Comparison of ENCODE assay signal across 1 cellular context in the genomic region with DNA sequence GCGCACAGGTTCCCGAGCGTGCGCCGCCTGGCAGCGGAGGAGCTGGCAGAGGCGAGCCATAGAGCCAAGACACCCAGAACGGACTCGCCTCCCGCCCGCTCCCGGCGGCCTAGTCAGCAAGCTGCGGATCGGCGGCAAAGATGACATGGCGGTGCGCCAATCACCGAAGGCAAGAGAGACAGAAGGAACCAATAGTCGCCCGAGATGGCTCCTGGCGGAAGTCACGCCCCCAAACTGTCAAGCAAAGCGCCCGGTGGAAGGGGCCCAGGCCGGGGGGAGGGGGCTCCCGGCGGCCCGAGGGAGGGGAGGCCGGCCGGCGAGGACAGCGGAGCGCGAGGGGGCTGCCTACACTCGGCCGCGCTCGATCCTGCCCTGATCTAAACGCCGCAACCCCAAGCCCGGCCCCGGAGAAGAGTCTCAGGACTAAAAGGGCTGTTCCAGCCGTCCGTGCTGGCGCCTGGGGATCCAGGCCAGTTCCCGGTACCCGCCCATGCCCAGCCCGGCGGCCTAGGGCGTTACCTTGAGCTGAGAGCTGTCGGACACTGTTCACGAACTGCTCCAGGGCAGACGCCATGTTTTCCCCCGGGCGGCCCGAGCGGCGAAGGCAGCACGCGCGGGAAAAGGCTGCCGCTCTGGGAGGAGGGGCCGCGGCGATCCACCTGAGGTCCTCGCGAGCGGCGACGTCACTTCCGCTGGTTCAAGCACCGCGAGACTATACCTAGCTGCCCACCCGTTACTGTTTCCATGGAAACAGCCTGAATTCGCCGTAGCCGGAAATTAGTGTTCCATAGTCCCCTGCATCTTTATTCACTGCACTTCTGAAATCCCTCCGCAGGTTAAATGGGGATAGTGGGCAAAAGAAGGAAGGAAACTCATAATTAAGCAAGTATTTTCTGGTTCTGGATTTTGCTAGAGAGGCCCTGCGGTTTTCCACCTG.
TF ChIP-seq lines count a peak whose summit lies in the region.

A gene (minus strand): TSS at position 634 of the 937 bp plus-strand sequence. CDS start 60 bp downstream, at position 574.

TF ChIP-seq in HepG2, 621 proteins besides CTCF, POLR2A, EP300 and RAD21 (continued from another document and continues in another):
- TF ChIP-seq, protein P1, sequence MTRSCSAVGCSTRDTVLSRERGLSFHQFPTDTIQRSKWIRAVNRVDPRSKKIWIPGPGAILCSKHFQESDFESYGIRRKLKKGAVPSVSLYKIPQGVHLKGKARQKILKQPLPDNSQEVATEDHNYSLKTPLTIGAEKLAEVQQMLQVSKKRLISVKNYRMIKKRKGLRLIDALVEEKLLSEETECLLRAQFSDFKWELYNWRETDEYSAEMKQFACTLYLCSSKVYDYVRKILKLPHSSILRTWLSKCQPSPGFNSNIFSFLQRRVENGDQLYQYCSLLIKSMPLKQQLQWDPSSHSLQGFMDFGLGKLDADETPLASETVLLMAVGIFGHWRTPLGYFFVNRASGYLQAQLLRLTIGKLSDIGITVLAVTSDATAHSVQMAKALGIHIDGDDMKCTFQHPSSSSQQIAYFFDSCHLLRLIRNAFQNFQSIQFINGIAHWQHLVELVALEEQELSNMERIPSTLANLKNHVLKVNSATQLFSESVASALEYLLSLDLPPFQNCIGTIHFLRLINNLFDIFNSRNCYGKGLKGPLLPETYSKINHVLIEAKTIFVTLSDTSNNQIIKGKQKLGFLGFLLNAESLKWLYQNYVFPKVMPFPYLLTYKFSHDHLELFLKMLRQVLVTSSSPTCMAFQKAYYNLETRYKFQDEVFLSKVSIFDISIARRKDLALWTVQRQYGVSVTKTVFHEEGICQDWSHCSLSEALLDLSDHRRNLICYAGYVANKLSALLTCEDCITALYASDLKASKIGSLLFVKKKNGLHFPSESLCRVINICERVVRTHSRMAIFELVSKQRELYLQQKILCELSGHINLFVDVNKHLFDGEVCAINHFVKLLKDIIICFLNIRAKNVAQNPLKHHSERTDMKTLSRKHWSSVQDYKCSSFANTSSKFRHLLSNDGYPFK (CRISPR knock-in tag; IDR thresholded peaks at IDR 0.05; ENCODE audit: borderline replicate concordance): peak; percentile 85
- TF ChIP-seq MIXL1 (CRISPR knock-in tag; IDR thresholded peaks at IDR 0.05): peak; percentile 26; the same call in 1 of the 2 replicates
- TF ChIP-seq, protein P2, sequence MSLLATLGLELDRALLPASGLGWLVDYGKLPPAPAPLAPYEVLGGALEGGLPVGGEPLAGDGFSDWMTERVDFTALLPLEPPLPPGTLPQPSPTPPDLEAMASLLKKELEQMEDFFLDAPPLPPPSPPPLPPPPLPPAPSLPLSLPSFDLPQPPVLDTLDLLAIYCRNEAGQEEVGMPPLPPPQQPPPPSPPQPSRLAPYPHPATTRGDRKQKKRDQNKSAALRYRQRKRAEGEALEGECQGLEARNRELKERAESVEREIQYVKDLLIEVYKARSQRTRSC (CRISPR knock-in tag; IDR thresholded peaks at IDR 0.05; ENCODE audit: low read depth): no peak
- TF ChIP-seq, protein P3, sequence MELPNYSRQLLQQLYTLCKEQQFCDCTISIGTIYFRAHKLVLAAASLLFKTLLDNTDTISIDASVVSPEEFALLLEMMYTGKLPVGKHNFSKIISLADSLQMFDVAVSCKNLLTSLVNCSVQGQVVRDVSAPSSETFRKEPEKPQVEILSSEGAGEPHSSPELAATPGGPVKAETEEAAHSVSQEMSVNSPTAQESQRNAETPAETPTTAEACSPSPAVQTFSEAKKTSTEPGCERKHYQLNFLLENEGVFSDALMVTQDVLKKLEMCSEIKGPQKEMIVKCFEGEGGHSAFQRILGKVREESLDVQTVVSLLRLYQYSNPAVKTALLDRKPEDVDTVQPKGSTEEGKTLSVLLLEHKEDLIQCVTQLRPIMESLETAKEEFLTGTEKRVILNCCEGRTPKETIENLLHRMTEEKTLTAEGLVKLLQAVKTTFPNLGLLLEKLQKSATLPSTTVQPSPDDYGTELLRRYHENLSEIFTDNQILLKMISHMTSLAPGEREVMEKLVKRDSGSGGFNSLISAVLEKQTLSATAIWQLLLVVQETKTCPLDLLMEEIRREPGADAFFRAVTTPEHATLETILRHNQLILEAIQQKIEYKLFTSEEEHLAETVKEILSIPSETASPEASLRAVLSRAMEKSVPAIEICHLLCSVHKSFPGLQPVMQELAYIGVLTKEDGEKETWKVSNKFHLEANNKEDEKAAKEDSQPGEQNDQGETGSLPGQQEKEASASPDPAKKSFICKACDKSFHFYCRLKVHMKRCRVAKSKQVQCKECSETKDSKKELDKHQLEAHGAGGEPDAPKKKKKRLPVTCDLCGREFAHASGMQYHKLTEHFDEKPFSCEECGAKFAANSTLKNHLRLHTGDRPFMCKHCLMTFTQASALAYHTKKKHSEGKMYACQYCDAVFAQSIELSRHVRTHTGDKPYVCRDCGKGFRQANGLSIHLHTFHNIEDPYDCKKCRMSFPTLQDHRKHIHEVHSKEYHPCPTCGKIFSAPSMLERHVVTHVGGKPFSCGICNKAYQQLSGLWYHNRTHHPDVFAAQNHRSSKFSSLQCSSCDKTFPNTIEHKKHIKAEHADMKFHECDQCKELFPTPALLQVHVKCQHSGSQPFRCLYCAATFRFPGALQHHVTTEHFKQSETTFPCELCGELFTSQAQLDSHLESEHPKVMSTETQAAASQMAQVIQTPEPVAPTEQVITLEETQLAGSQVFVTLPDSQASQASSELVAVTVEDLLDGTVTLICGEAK (IDR thresholded peaks at IDR 0.05): peak; percentile 31; the same call in 1 of the 2 replicates
- TF ChIP-seq, protein P3 (CRISPR knock-in tag; IDR thresholded peaks at IDR 0.05): peak; percentile 83
- TF ChIP-seq NFATC3 (CRISPR knock-in tag; IDR thresholded peaks at IDR 0.05): no peak
- peak; percentile 78; the same call in 1 of the 2 replicates for TF ChIP-seq ZSCAN21 (CRISPR knock-in tag; IDR thresholded peaks at IDR 0.05; ENCODE audit: borderline replicate concordance)
- TF ChIP-seq AKAP8 (CRISPR knock-in tag; IDR thresholded peaks at IDR 0.05): no peak; the same call in 1 of the 2 replicates
- no peak for TF ChIP-seq KDM6A (CRISPR knock-in tag; IDR thresholded peaks at IDR 0.05; ENCODE audit: low read depth)
- TF ChIP-seq SPEN (CRISPR knock-in tag; IDR thresholded peaks at IDR 0.05; ENCODE audit: low read depth): no peak
- no peak; the same call in 1 of the 2 replicates for TF ChIP-seq BORCS8-MEF2B (CRISPR knock-in tag; IDR thresholded peaks at IDR 0.05)
- no peak for TF ChIP-seq FOXA1 (IDR thresholded peaks at IDR 0.05)
- TF ChIP-seq FOXA1 (CRISPR knock-in tag; IDR thresholded peaks at IDR 0.05): 0 out of 2 replicates have a peak, but pooled peaks have one; percentile 6
- TF ChIP-seq PHF20 (CRISPR knock-in tag; IDR thresholded peaks at IDR 0.05): peak; percentile 79
- TF ChIP-seq HOXA5 (CRISPR knock-in tag; IDR thresholded peaks at IDR 0.05): 0 out of 2 replicates have a peak, but pooled peaks have one; percentile 55
- TF ChIP-seq FOXM1 (CRISPR knock-in tag; IDR thresholded peaks at IDR 0.05): 0 out of 2 replicates have a peak, but pooled peaks have one; percentile 78
- peak; percentile 85; the same call in 1 of the 2 replicates for TF ChIP-seq NFKB2 (CRISPR knock-in tag; IDR thresholded peaks at IDR 0.05; ENCODE audit: borderline replicate concordance)
- peak; percentile 94 for TF ChIP-seq KDM5A (IDR thresholded peaks at IDR 0.05; ENCODE audit: borderline replicate concordance, low read length)
- TF ChIP-seq, protein P4, sequence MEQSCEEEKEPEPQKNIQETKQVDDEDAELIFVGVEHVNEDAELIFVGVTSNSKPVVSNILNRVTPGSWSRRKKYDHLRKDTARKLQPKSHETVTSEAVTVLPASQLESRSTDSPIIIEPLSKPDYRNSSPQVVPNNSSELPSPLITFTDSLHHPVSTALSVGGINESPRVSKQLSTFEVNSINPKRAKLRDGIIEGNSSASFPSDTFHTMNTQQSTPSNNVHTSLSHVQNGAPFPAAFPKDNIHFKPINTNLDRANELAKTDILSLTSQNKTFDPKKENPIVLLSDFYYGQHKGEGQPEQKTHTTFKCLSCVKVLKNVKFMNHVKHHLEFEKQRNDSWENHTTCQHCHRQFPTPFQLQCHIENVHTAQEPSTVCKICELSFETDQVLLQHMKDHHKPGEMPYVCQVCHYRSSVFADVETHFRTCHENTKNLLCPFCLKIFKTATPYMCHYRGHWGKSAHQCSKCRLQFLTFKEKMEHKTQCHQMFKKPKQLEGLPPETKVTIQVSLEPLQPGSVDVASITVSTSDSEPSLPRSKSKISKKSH (CRISPR knock-in tag; IDR thresholded peaks at IDR 0.05; ENCODE audit: borderline replicate concordance): peak; percentile 59; the same call in 1 of the 2 replicates
- TF ChIP-seq FOXJ3 (CRISPR knock-in tag; IDR thresholded peaks at IDR 0.05; ENCODE audit: borderline replicate concordance): no peak
- peak; percentile 76 for TF ChIP-seq SALL1 (CRISPR knock-in tag; IDR thresholded peaks at IDR 0.05)
- no peak for TF ChIP-seq ZNF546 (CRISPR knock-in tag; conservative IDR thresholded peaks at IDR 0.05)
- TF ChIP-seq ZNF75D (CRISPR knock-in tag; IDR thresholded peaks at IDR 0.05; ENCODE audit: borderline replicate concordance): no peak
- TF ChIP-seq, protein P5, sequence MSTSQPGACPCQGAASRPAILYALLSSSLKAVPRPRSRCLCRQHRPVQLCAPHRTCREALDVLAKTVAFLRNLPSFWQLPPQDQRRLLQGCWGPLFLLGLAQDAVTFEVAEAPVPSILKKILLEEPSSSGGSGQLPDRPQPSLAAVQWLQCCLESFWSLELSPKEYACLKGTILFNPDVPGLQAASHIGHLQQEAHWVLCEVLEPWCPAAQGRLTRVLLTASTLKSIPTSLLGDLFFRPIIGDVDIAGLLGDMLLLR (CRISPR knock-in tag; IDR thresholded peaks at IDR 0.05): peak; percentile 66
- TF ChIP-seq SRF (IDR thresholded peaks at IDR 0.05; ENCODE audit: low read depth, low read length): no peak
- TF ChIP-seq ZNF709 (CRISPR knock-in tag; IDR thresholded peaks at IDR 0.05): no peak
- TF ChIP-seq MYNN (CRISPR knock-in tag; IDR thresholded peaks at IDR 0.05; ENCODE audit: low read depth): no peak
- no peak for TF ChIP-seq ZNF83 (CRISPR knock-in tag; IDR thresholded peaks at IDR 0.05; ENCODE audit: borderline replicate concordance)
- TF ChIP-seq KLF13 (CRISPR knock-in tag; IDR thresholded peaks at IDR 0.05): no peak
- TF ChIP-seq, protein P6, sequence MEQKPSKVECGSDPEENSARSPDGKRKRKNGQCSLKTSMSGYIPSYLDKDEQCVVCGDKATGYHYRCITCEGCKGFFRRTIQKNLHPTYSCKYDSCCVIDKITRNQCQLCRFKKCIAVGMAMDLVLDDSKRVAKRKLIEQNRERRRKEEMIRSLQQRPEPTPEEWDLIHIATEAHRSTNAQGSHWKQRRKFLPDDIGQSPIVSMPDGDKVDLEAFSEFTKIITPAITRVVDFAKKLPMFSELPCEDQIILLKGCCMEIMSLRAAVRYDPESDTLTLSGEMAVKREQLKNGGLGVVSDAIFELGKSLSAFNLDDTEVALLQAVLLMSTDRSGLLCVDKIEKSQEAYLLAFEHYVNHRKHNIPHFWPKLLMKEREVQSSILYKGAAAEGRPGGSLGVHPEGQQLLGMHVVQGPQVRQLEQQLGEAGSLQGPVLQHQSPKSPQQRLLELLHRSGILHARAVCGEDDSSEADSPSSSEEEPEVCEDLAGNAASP (CRISPR knock-in tag; IDR thresholded peaks at IDR 0.05; ENCODE audit: borderline replicate concordance): no peak
- TF ChIP-seq, protein P7, sequence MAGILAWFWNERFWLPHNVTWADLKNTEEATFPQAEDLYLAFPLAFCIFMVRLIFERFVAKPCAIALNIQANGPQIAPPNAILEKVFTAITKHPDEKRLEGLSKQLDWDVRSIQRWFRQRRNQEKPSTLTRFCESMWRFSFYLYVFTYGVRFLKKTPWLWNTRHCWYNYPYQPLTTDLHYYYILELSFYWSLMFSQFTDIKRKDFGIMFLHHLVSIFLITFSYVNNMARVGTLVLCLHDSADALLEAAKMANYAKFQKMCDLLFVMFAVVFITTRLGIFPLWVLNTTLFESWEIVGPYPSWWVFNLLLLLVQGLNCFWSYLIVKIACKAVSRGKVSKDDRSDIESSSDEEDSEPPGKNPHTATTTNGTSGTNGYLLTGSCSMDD (CRISPR knock-in tag; IDR thresholded peaks at IDR 0.05): 0 out of 2 replicates have a peak, but pooled peaks have one; percentile 20
- no peak for TF ChIP-seq SKI (IDR thresholded peaks at IDR 0.05; ENCODE audit: partially characterized antibody)
- TF ChIP-seq, protein P8, sequence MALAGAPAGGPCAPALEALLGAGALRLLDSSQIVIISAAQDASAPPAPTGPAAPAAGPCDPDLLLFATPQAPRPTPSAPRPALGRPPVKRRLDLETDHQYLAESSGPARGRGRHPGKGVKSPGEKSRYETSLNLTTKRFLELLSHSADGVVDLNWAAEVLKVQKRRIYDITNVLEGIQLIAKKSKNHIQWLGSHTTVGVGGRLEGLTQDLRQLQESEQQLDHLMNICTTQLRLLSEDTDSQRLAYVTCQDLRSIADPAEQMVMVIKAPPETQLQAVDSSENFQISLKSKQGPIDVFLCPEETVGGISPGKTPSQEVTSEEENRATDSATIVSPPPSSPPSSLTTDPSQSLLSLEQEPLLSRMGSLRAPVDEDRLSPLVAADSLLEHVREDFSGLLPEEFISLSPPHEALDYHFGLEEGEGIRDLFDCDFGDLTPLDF (CRISPR knock-in tag; IDR thresholded peaks at IDR 0.05): peak; percentile 93
- peak; percentile 26 for TF ChIP-seq TEAD3 (CRISPR knock-in tag; optimal IDR thresholded peaks at IDR 0.05; ENCODE audit: borderline replicate concordance)
- TF ChIP-seq MAFK (conservative IDR thresholded peaks at IDR 0.05 in 1 of 2, IDR thresholded peaks at IDR 0.05 in 1 of 2; ENCODE audit: low read length in 2 of 2): peak; percentile 69 to 78
- no peak for TF ChIP-seq ZMAT3 (CRISPR knock-in tag; conservative IDR thresholded peaks at IDR 0.05)
- no peak for TF ChIP-seq ZNF260 (CRISPR knock-in tag; IDR thresholded peaks at IDR 0.05; ENCODE audit: borderline replicate concordance, low read depth)
- peak; percentile 77 for TF ChIP-seq SRSF1 (optimal IDR thresholded peaks at IDR 0.05; ENCODE audit: low read depth, low read length)
- TF ChIP-seq ZNF460 (CRISPR knock-in tag; IDR thresholded peaks at IDR 0.05; ENCODE audit: borderline replicate concordance): no peak
